ENCODE assay signal across 1 cellular context in the genomic region with DNA sequence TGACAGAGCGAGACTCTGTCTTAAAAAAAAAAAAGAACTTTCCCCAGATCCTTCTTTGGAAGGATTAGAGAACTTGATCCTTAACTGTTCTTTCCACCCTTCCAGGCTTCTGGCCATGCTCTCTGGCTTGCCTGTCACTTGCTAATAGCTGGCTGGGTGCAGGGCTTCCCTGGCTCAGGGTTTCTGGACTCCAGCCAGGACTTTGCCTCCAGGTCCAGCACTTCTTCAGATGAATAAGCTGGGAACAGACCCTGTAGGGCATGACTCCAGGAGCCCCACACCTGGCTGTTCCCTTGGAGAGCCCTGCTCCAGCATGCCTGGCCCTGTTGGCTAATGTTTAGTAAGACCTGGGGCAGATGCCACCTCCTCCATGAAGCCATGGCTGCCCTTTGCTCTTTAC.
TF ChIP-seq lines count a peak whose summit lies in the region.

No MANE protein-coding gene starts in this region.

TF ChIP-seq in K562, 482 proteins besides CTCF, POLR2A, EP300 and RAD21:
- TF ChIP-seq, protein P1, sequence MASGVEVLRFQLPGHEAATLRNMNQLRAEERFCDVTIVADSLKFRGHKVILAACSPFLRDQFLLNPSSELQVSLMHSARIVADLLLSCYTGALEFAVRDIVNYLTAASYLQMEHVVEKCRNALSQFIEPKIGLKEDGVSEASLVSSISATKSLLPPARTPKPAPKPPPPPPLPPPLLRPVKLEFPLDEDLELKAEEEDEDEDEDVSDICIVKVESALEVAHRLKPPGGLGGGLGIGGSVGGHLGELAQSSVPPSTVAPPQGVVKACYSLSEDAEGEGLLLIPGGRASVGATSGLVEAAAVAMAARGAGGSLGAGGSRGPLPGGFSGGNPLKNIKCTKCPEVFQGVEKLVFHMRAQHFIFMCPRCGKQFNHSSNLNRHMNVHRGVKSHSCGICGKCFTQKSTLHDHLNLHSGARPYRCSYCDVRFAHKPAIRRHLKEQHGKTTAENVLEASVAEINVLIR (CRISPR knock-in tag; IDR thresholded peaks at IDR 0.05), result no peak
- peak; percentile 31 for TF ChIP-seq NFIC (IDR thresholded peaks at IDR 0.05)
